Comparison of ENCODE assay signal across 25 cellular contexts in genomic region chr6:124297507-124297906, GRCh38.
"Had no signal": no experiment of that assay in that cellular context is flagged by ENCODE, and none has a peak within 500 bp of the region (broad histone marks: within the 10 kb centered on the region; RNA-seq: fewer than 3 reads in every experiment).

No MANE protein-coding gene starts in this region.

- H3K79me2 ChIP-seq: hepatocyte, parathyroid adenoma had no signal

- H3K4me1 Mint-ChIP-seq: memory B cell, neural progenitor cell had no signal

- H3K27me3 Mint-ChIP-seq: dendritic cell treated with granulocyte-macrophage colony-stimulating factor and Interleukin-4, amounts not matched to agents 40 ng/mL and 50 ng/mL, for 4 days; memory B cell; natural killer cell treated with Interleukin-12 subunit alpha and Interleukin-12 subunit beta and Interleukin-15 and Interleukin-18, amount 100 ng/mL, for 72 hours had no signal

- H3K27ac ChIP-seq: esophagus squamous epithelium, gastroesophageal sphincter, hepatocyte, left ventricle myocardium inferior, lower lobe of right lung, neural progenitor cell, parathyroid adenoma, prostate gland, spleen, stomach had no signal

- H3K36me3 Mint-ChIP-seq: memory B cell, neural progenitor cell had no signal

- H3K4me2 ChIP-seq: hepatocyte, neural progenitor cell had no signal

- DNase-seq: esophagus squamous epithelium; foreskin fibroblast; kidney; left cardiac atrium; left ventricle myocardium inferior; lower lobe of right lung; midbrain; occipital lobe; spleen; stimulated activated CD4-positive, alpha-beta T cell treated with anti-CD3 and anti-CD28 coated beads, Interleukin-15, amount 100 ng/mL, for 24 hours; stimulated activated CD4-positive, alpha-beta T cell treated with anti-CD3 and anti-CD28 coated beads, Interleukin-1b, Interleukin-23, amount 100 ng/mL, for 48 hours; stimulated activated CD4-positive, alpha-beta T cell treated with anti-CD3 and anti-CD28 coated beads, Interleukin-4, amount 100 ng/mL, for 4 hours; stimulated activated naive CD4-positive, alpha-beta T cell; stomach; substantia nigra; trophoblast cell had no signal

- H3K9ac ChIP-seq: neural progenitor cell, parathyroid adenoma had no signal

- H3K4me3 ChIP-seq: esophagus squamous epithelium, gastroesophageal sphincter, hepatocyte, left ventricle myocardium inferior, lower lobe of right lung, neural progenitor cell, prostate gland, spleen, stomach had no signal

- H3K4me1 ChIP-seq: esophagus squamous epithelium, gastroesophageal sphincter, left ventricle myocardium inferior, lower lobe of right lung, neural progenitor cell, parathyroid adenoma, prostate gland, spleen, stomach had no signal

- H3K27ac Mint-ChIP-seq: dendritic cell treated with granulocyte-macrophage colony-stimulating factor and Interleukin-4, amounts not matched to agents 40 ng/mL and 50 ng/mL, for 4 days; memory B cell; natural killer cell treated with Interleukin-12 subunit alpha and Interleukin-12 subunit beta and Interleukin-15 and Interleukin-18, amount 100 ng/mL, for 72 hours; neural progenitor cell had no signal

- H3K4me3 Mint-ChIP-seq: dendritic cell treated with granulocyte-macrophage colony-stimulating factor and Interleukin-4, amounts not matched to agents 40 ng/mL and 50 ng/mL, for 4 days; memory B cell; natural killer cell treated with Interleukin-12 subunit alpha and Interleukin-12 subunit beta and Interleukin-15 and Interleukin-18, amount 100 ng/mL, for 72 hours; neural progenitor cell had no signal

- H3K36me3 ChIP-seq: esophagus squamous epithelium, gastroesophageal sphincter, left ventricle myocardium inferior, lower lobe of right lung, neural progenitor cell, prostate gland, spleen, stomach had no signal

- H3K9me3 ChIP-seq: esophagus squamous epithelium, gastroesophageal sphincter, left ventricle myocardium inferior, lower lobe of right lung, prostate gland, stomach had no signal

- ATAC-seq: gastroesophageal sphincter; left cardiac atrium; lower lobe of right lung; natural killer cell treated with Interleukin-12 subunit alpha and Interleukin-12 subunit beta and Interleukin-15 and Interleukin-18, amount 100 ng/mL, for 72 hours; sciatic nerve had no signal

- H3K27me3 ChIP-seq: esophagus squamous epithelium, gastroesophageal sphincter, hepatocyte, neural progenitor cell, spleen, stomach had no signal
